2 cellular contexts compared by ENCODE assay signal in genomic region chr1:9429369-9429766, GRCh38.
TF ChIP-seq lines count a peak whose summit lies in the region.

No MANE protein-coding gene starts in this region.

TF ChIP-seq in GM12878, 131 proteins besides CTCF, POLR2A, EP300 and RAD21 (continued from another document):
- TF ChIP-seq MLLT1 (IDR thresholded peaks at IDR 0.05) (no peak; the same call in none of the 2 replicates), NFIC (IDR thresholded peaks at IDR 0.05; ENCODE audit: low read depth, low read length) (no peak)
TF ChIP-seq in GM12878: peak in this region for 1.

TF ChIP-seq in liver, 16 proteins besides CTCF, POLR2A, EP300 and RAD21 (continued from another document):
- TF ChIP-seq REST (IDR thresholded peaks at IDR 0.05) (no peak), NR2F2 (IDR thresholded peaks at IDR 0.05) (no peak), EGR1 (IDR thresholded peaks at IDR 0.05; ENCODE audit: low read depth in 2 of 2) (no peak), RXRA (IDR thresholded peaks at IDR 0.05) (no peak), HNF4G (IDR thresholded peaks at IDR 0.05) (no peak), MAX (IDR thresholded peaks at IDR 0.05) (no peak), YY1 (IDR thresholded peaks at IDR 0.05) (no peak), HNF4A (conservative IDR thresholded peaks at IDR 0.05) (no peak), GABPA (IDR thresholded peaks at IDR 0.05 in 1 of 2, conservative IDR thresholded peaks at IDR 0.05 in 1 of 2) (no peak), SP1 (IDR thresholded peaks at IDR 0.05) (no peak), FOXA2 (IDR thresholded peaks at IDR 0.05) (no peak)
